ENCODE assay signal across 8 cellular contexts in genomic region chr16:1959269-1960039, GRCh38. TPM values are rescaled to one million over a fixed set of nuclear protein-coding genes. Genes with fewer than 3 reads are reported as not detected.
DNase-seq lines count a peak whose midpoint lies in the region; ATAC-seq, FAIRE-seq and TF ChIP-seq lines count a peak whose summit lies in the region.

Gene NDUFB10, plus strand, starts transcription at chr16:1959538. Its CDS starts 87 bp downstream, at chr16:1959625.

- H3K27me3 Mint-ChIP-seq in activated CD4-positive, alpha-beta T cell treated with anti-CD3 and anti-CD28 coated beads, Interleukin-2, amount 10 ng/mL, durations not matched to agents 24 days and 14 days, result no peaks in the 10 kb centered on the region

- peaks cover 51% of the 10 kb centered on the region for H3K4me1 ChIP-seq in HepG2 (ENCODE audit: insufficient read depth, low read length)

- H3K4me2 ChIP-seq in HepG2 (ENCODE audit: low read depth, low read length), result peak within 1 kb of the TSS; percentile 98

- TF ChIP-seq RAD21 in HepG2 (CRISPR knock-in tag; IDR thresholded peaks at IDR 0.05), result peak; percentile 80

- TF ChIP-seq CTCF in HepG2 (CRISPR knock-in tag; IDR thresholded peaks at IDR 0.05), result peak; percentile 82

- no peak for TF ChIP-seq EP300 in HepG2 (IDR thresholded peaks at IDR 0.05; ENCODE audit: low read depth in 2 of 2, low read length in 2 of 2)
- 0 out of 2 replicates have a peak, but pooled peaks have one; percentile 22 for TF ChIP-seq EP300 in HepG2 (CRISPR knock-in tag; IDR thresholded peaks at IDR 0.05; ENCODE audit: borderline replicate concordance)

- peaks cover 30% of the 10 kb centered on the region for H3K79me2 ChIP-seq in HepG2 (ENCODE audit: insufficient read depth, low read length)

- H3K27ac Mint-ChIP-seq in activated CD4-positive, alpha-beta T cell treated with anti-CD3 and anti-CD28 coated beads, Interleukin-2, amount 10 ng/mL, durations not matched to agents 24 days and 14 days, result peak within 1 kb of the TSS; percentile 96

- peak within 1 kb of the TSS; percentile 81 to 98 (median 94) for H3K4me3 ChIP-seq in HepG2 (replicated peaks in 1 of 3; ENCODE audit: insufficient read depth in 1 of 3, low read depth in 2 of 3, low read length in 3 of 3)

- intact Hi-C loops in activated CD4-positive, alpha-beta T cell treated with anti-CD3 and anti-CD28 coated beads, Interleukin-2, amount 10 ng/mL, durations not matched to agents 24 days and 14 days (cut with micrococcal nuclease), result loop anchor here (1.0 kb wide), 1 partner anchor 16 kb away; the partner anchor contains the start of gene MSRB1
- intact Hi-C loops in HepG2 (cut with micrococcal nuclease; ENCODE audit: unreplicated experiment), result loop anchor here (2.0 kb wide), 1 partner anchor 19 kb away; no protein-coding TSS in a partner anchor

- peaks cover 45% of the 10 kb centered on the region for H3K36me3 Mint-ChIP-seq in activated CD4-positive, alpha-beta T cell treated with anti-CD3 and anti-CD28 coated beads, Interleukin-2, amount 10 ng/mL, durations not matched to agents 24 days and 14 days (ENCODE audit: low read depth)

- peak within 1 kb of the TSS; percentile 65 for H2AFZ ChIP-seq in HepG2 (ENCODE audit: low read length)

- H3K9me3 Mint-ChIP-seq in activated CD4-positive, alpha-beta T cell treated with anti-CD3 and anti-CD28 coated beads, Interleukin-2, amount 10 ng/mL, durations not matched to agents 24 days and 14 days, result no peaks in the 10 kb centered on the region

- no peaks in the 10 kb centered on the region for H3K9me3 ChIP-seq in HepG2 (ENCODE audit: low read length)

- peak; percentile 90 to 99 for TF ChIP-seq POLR2A in HepG2 (IDR thresholded peaks at IDR 0.05; ENCODE audit: insufficient read depth in 1 of 2, low read depth in 2 of 2, low read length in 2 of 2)

- ATAC-seq in GM18909 (IDR thresholded peaks at IDR 0.05; ENCODE audit: poor library complexity, unreplicated experiment) (peak; percentile 80), HG03280 (IDR thresholded peaks at IDR 0.05; ENCODE audit: unreplicated experiment) (peak; percentile 81), HepG2 (peak; percentile 74)

- H3K27me3 ChIP-seq in HepG2 (ENCODE audit: control insufficient read depth in 1 of 2, insufficient read depth in 2 of 2, low read length in 2 of 2), result peaks cover 0 to 5% of the 10 kb centered on the region in 2 experiments; a peak in 3 of 5 replicates

- peaks cover 34% of the 10 kb centered on the region for H4K20me1 ChIP-seq in HepG2 (ENCODE audit: insufficient read depth, low read length)

- no peak for FAIRE-seq in HepG2 (lab: Jason Lieb, UNC)

- peak; percentile 96 for DNase-seq in AG20443 (ENCODE audit: low spot score)
- DNase-seq in NCI-H460 (ENCODE audit: extremely low read depth, low read depth), result peak; percentile 89
- peak; percentile 99 for DNase-seq in activated CD4-positive, alpha-beta T cell treated with anti-CD3 and anti-CD28 coated beads, Interleukin-2, amount 10 ng/mL, durations not matched to agents 24 days and 14 days
- peak; percentile 76 for DNase-seq in dedifferentiated amniotic fluid mesenchymal stem cell (ENCODE audit: extremely low spot score)
- peak; percentile 80 for DNase-seq in HepG2 (ENCODE audit: low spot score)
- peak; percentile 92 for DNase-seq in stimulated activated CD4-positive, alpha-beta T cell treated with anti-CD3 and anti-CD28 coated beads, Interleukin-4, amount 100 ng/mL, for 24 hours

- peak within 1 kb of the TSS; percentile 94 for H3K9ac ChIP-seq in HepG2 (ENCODE audit: insufficient read depth, low read depth, low read length)

- POLR2A ChIA-PET in HepG2 (lab: Yijun Ruan, JAX), result interaction anchor here (3.0 to 7.4 kb wide), 2 partner anchors 12 to 18 kb away, joined by 26 to 139 read pairs; partner anchors contain the start of genes MSRB1 and TBL3

- in situ Hi-C loops in HepG2 (cut with HindIII; ENCODE audit: extremely low pct_ligation_motif_present, low pct_unique_long_range_greater_than_20kb), result no loop called here

- peaks cover 30% of the 10 kb centered on the region for H3K4me1 Mint-ChIP-seq in activated CD4-positive, alpha-beta T cell treated with anti-CD3 and anti-CD28 coated beads, Interleukin-2, amount 10 ng/mL, durations not matched to agents 24 days and 14 days

- under 1% methylated on average over 43 of the region's 79 CpGs for WGBS in HepG2 (ENCODE audit: low lambda C conversion rate)

- BruUV-seq in HepG2 (replicated peaks; lab: Mats Ljungman, UMichigan), result no TSS peak

- H3K4me3 Mint-ChIP-seq in activated CD4-positive, alpha-beta T cell treated with anti-CD3 and anti-CD28 coated beads, Interleukin-2, amount 10 ng/mL, durations not matched to agents 24 days and 14 days, result peak within 1 kb of the TSS; percentile 99

- peaks cover 3 to 19% of the 10 kb centered on the region in 2 experiments; a peak in 3 of 5 replicates for H3K36me3 ChIP-seq in HepG2 (replicated peaks in 1 of 2; ENCODE audit: control insufficient read depth in 1 of 2, insufficient read depth in 2 of 2, low read length in 2 of 2)

- peak within 1 kb of the TSS; percentile 80 for H3K27ac ChIP-seq in HepG2 (ENCODE audit: extremely low read length, insufficient read depth, low read length)

- CTCF ChIA-PET in HepG2 (lab: Yijun Ruan, JAX; ENCODE audit: low intra/inter-chr PET ratio, low total read pairs), result no interaction called here

TF ChIP-seq in HepG2, 621 proteins besides CTCF, POLR2A, EP300 and RAD21 (continues in another document):
- TF ChIP-seq RNF219 (CRISPR knock-in tag; IDR thresholded peaks at IDR 0.05) (no peak), ZSCAN9 (CRISPR knock-in tag; IDR thresholded peaks at IDR 0.05; ENCODE audit: borderline replicate concordance) (no peak), NFIC (IDR thresholded peaks at IDR 0.05; ENCODE audit: low read length) (no peak)

RNA-seq across cellular contexts. Expression of gene NDUFB10, which starts in this region (rescaled TPM):
- total RNA-seq in NCI-H460 (2014; rRNA removed; shearing (Covaris generic)), result 206 and 240 TPM in 2 replicates
- 353 and 492 TPM in 2 replicates for polyA plus RNA-seq in NCI-H460 (2014; cell fraction: nucleus; rRNA removed)
- total RNA-seq in activated CD4-positive, alpha-beta T cell treated with anti-CD3 and anti-CD28 coated beads, Interleukin-2, amount 10 ng/mL, durations not matched to agents 24 days and 14 days, result 136 and 141 TPM in 2 replicates
- 143 and 157 TPM in 2 replicates for total RNA-seq in HepG2 (2016; rRNA removed; fragmentation: Illumina TruSeq; extraction: Trizol)
- 74.8 and 95.4 TPM in 2 replicates for total RNA-seq in HepG2 (2016; cell fraction: cytosol; rRNA removed; fragmentation: Illumina TruSeq; extraction: Trizol; ENCODE audit: low read depth)
- total RNA-seq in HepG2 (2016; cell fraction: insoluble cytoplasmic fraction; rRNA removed; fragmentation: Illumina TruSeq; extraction: Trizol), result 145 TPM in 2 replicates
- 96.5 and 119 TPM in 2 replicates for total RNA-seq in HepG2 (2016; cell fraction: membrane; rRNA removed; fragmentation: Illumina TruSeq; extraction: Trizol)
- 52.6 and 56.0 TPM in 2 replicates for total RNA-seq in HepG2 (2016; cell fraction: nucleus; rRNA removed; fragmentation: Illumina TruSeq; extraction: Trizol)
- 68.6 and 73.7 TPM in 2 replicates for polyA plus RNA-seq in HepG2 (2011; rRNA removed)
- 111 and 159 TPM in 2 replicates for polyA plus RNA-seq in HepG2 (2011; cell fraction: cytosol; rRNA removed)
- polyA plus RNA-seq in HepG2 (2011; cell fraction: nucleus; rRNA removed), result 63.4 and 64.1 TPM in 2 replicates
- 74.9 and 80.6 TPM in 2 replicates for polyA plus RNA-seq in HepG2 (2012)
- 121 and 146 TPM in 2 replicates for polyA plus RNA-seq in HepG2 (2016; cell fraction: cytosol; fragmentation: Illumina TruSeq; extraction: Trizol; ENCODE audit: low read depth)
- 185 and 203 TPM in 2 replicates for polyA plus RNA-seq in HepG2 (2016; cell fraction: insoluble cytoplasmic fraction; fragmentation: Illumina TruSeq; extraction: Trizol; ENCODE audit: low read depth)
- 122 and 150 TPM in 2 replicates for polyA plus RNA-seq in HepG2 (2016; cell fraction: membrane; fragmentation: Illumina TruSeq; extraction: Trizol; ENCODE audit: low read depth)
- 134 and 138 TPM in 2 replicates for polyA plus RNA-seq in HepG2 (2016; cell fraction: nucleus; fragmentation: Illumina TruSeq; extraction: Trizol; ENCODE audit: insufficient read depth, low read depth)
- 54.4 and 101 TPM in 2 replicates for polyA minus RNA-seq in HepG2 (2011; rRNA and poly(A)+ RNA removed; ENCODE audit: low replicate concordance)
- 63.5 and 64.7 TPM in 2 replicates for polyA minus RNA-seq in HepG2 (2011; cell fraction: cytosol; rRNA and poly(A)+ RNA removed)
- 15.9 and 21.5 TPM in 2 replicates for polyA minus RNA-seq in HepG2 (2011; cell fraction: nucleus; rRNA and poly(A)+ RNA removed)

Comparison
In these comparisons a context has a peak if more than half of its experiments do, and no peak if none do; other contexts are left out.
1. Peak in every context shown above with its lines: DNase-seq, ATAC-seq, H3K4me3 ChIP-seq and H3K27ac ChIP-seq.